1 cellular context compared by ENCODE assay signal in the genomic region with DNA sequence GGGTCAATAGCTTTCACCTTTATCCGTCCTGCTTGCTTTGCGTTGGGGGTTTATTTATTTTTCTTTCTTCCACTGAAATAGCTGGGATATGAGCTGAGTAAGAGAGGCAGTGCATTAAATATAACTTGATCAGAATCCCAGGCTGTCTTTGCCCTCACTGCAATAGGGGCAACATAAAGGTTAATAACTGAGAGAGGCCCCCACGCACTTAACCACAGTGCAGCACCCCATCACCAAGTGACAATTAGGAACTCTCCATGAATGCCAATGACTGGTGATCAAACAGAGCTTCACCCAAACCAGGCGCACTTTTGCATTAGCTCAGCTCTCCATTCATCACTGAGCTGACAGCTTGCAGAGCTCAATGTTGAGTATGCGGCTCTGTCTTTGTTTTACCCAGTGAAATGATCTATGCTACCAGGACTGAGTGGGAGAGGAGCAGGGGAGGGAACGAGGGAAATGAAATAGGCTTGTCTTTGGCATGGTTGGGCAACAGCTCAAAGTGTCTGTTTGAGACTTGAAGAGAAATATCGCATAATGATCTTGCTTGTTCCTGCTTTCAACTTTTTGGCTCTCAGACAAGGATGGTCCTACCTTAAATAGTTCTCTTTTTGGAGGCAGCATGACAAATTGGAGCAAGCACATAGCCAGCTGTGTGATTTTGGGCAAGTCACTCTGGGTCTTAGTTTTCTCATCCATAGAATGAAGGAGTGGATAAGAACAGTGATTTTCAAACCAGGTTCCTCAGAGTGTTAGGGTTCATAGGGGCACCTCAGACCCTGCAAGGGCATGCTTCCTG.
TF ChIP-seq lines count a peak whose summit lies in the region.

No MANE protein-coding gene starts in this region.

TF ChIP-seq in HEK293, 187 proteins besides CTCF, POLR2A, EP300 and RAD21 (continued from another document and continues in another):
- TF ChIP-seq, protein P1, sequence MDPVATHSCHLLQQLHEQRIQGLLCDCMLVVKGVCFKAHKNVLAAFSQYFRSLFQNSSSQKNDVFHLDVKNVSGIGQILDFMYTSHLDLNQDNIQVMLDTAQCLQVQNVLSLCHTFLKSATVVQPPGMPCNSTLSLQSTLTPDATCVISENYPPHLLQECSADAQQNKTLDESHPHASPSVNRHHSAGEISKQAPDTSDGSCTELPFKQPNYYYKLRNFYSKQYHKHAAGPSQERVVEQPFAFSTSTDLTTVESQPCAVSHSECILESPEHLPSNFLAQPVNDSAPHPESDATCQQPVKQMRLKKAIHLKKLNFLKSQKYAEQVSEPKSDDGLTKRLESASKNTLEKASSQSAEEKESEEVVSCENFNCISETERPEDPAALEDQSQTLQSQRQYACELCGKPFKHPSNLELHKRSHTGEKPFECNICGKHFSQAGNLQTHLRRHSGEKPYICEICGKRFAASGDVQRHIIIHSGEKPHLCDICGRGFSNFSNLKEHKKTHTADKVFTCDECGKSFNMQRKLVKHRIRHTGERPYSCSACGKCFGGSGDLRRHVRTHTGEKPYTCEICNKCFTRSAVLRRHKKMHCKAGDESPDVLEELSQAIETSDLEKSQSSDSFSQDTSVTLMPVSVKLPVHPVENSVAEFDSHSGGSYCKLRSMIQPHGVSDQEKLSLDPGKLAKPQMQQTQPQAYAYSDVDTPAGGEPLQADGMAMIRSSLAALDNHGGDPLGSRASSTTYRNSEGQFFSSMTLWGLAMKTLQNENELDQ (tag by site-specific recombination; IDR thresholded peaks at IDR 0.05; ENCODE audit: low read depth): no peak
- TF ChIP-seq ZNF670 (tag by site-specific recombination; IDR thresholded peaks at IDR 0.05; ENCODE audit: low read depth) (no peak), ZNF24 (tag by site-specific recombination; IDR thresholded peaks at IDR 0.05) (no peak; the same call in 1 of the 2 replicates), ZNF221 (tag by site-specific recombination; IDR thresholded peaks at IDR 0.05; ENCODE audit: borderline replicate concordance) (no peak), SALL2 (tag by site-specific recombination; IDR thresholded peaks at IDR 0.05; ENCODE audit: borderline replicate concordance) (no peak), ZNF660 (tag by site-specific recombination; IDR thresholded peaks at IDR 0.05) (peak; percentile 99), ZNF169 (tag by site-specific recombination; IDR thresholded peaks at IDR 0.05) (no peak), ZBTB20 (tag by site-specific recombination; IDR thresholded peaks at IDR 0.05) (no peak), ZNF133 (tag by site-specific recombination; IDR thresholded peaks at IDR 0.05) (no peak), ZNF302 (tag by site-specific recombination; IDR thresholded peaks at IDR 0.05; ENCODE audit: low read depth) (no peak), ZFP37 (tag by site-specific recombination; IDR thresholded peaks at IDR 0.05) (no peak), ZNF544 (tag by site-specific recombination; IDR thresholded peaks at IDR 0.05) (no peak), WT1 (tag by site-specific recombination; IDR thresholded peaks at IDR 0.05) (0 out of 2 replicates have a peak, but pooled peaks have one; percentile 58), ZNF473 (tag by site-specific recombination; IDR thresholded peaks at IDR 0.05) (no peak), ZNF423 (tag by site-specific recombination; IDR thresholded peaks at IDR 0.05) (peak; percentile 57; the same call in 1 of the 2 replicates), GLI4 (tag by site-specific recombination; IDR thresholded peaks at IDR 0.05) (no peak), ZBTB8A (tag by site-specific recombination; IDR thresholded peaks at IDR 0.05) (peak; percentile 43), ZNF112 (tag by site-specific recombination; IDR thresholded peaks at IDR 0.05) (no peak), ZNF433 (tag by site-specific recombination; IDR thresholded peaks at IDR 0.05; ENCODE audit: low read depth) (no peak), ZNF311 (tag by site-specific recombination; IDR thresholded peaks at IDR 0.05; ENCODE audit: borderline replicate concordance) (no peak), ZNF350 (tag by site-specific recombination; IDR thresholded peaks at IDR 0.05) (no peak), ZNF157 (tag by site-specific recombination; IDR thresholded peaks at IDR 0.05) (no peak), ZNF426 (tag by site-specific recombination; IDR thresholded peaks at IDR 0.05) (no peak), ZBTB7A (tag by site-specific recombination; IDR thresholded peaks at IDR 0.05; ENCODE audit: low read depth) (no peak), EGR2 (tag by site-specific recombination; IDR thresholded peaks at IDR 0.05; ENCODE audit: low read depth) (peak; percentile 82), ZNF16 (tag by site-specific recombination; IDR thresholded peaks at IDR 0.05; ENCODE audit: low read depth) (no peak), ZNF621 (tag by site-specific recombination; IDR thresholded peaks at IDR 0.05) (no peak), ZNF211 (tag by site-specific recombination; IDR thresholded peaks at IDR 0.05; ENCODE audit: low read depth) (no peak), ZNF501 (tag by site-specific recombination; IDR thresholded peaks at IDR 0.05) (no peak), ZFP69B (tag by site-specific recombination; IDR thresholded peaks at IDR 0.05) (no peak), ZIC2 (tag by site-specific recombination; IDR thresholded peaks at IDR 0.05) (no peak), TRIM28 (IDR thresholded peaks at IDR 0.05; ENCODE audit: borderline replicate concordance, low read length) (peak; percentile 57; the same call in 1 of the 2 replicates), ZNF223 (tag by site-specific recombination; IDR thresholded peaks at IDR 0.05) (no peak), ZNF558 (tag by site-specific recombination; IDR thresholded peaks at IDR 0.05) (0 out of 2 replicates have a peak, but pooled peaks have one; percentile 28), ZNF510 (tag by site-specific recombination; IDR thresholded peaks at IDR 0.05; ENCODE audit: insufficient replicate concordance) (no peak), ZNF529 (tag by site-specific recombination; IDR thresholded peaks at IDR 0.05; ENCODE audit: insufficient replicate concordance) (no peak), ZNF146 (tag by site-specific recombination; IDR thresholded peaks at IDR 0.05) (no peak; the same call in 1 of the 2 replicates), ZNF76 (tag by site-specific recombination; IDR thresholded peaks at IDR 0.05; ENCODE audit: borderline replicate concordance, low read depth) (no peak), OSR2 (tag by site-specific recombination; IDR thresholded peaks at IDR 0.05) (peak; percentile 79), ZFHX2 (tag by site-specific recombination; conservative IDR thresholded peaks at IDR 0.05) (peak; percentile 88), ZNF629 (tag by site-specific recombination; IDR thresholded peaks at IDR 0.05) (peak; percentile 42; the same call in 1 of the 2 replicates), ZNF324 (tag by site-specific recombination; IDR thresholded peaks at IDR 0.05) (no peak), GFI1B (tag by site-specific recombination; IDR thresholded peaks at IDR 0.05) (no peak), KLF1 (tag by site-specific recombination; IDR thresholded peaks at IDR 0.05) (no peak), ZNF707 (tag by site-specific recombination; IDR thresholded peaks at IDR 0.05) (no peak), ZNF138 (tag by site-specific recombination; IDR thresholded peaks at IDR 0.05; ENCODE audit: borderline replicate concordance) (no peak), ZNF792 (tag by site-specific recombination; IDR thresholded peaks at IDR 0.05) (no peak)
- TF ChIP-seq, protein P2, sequence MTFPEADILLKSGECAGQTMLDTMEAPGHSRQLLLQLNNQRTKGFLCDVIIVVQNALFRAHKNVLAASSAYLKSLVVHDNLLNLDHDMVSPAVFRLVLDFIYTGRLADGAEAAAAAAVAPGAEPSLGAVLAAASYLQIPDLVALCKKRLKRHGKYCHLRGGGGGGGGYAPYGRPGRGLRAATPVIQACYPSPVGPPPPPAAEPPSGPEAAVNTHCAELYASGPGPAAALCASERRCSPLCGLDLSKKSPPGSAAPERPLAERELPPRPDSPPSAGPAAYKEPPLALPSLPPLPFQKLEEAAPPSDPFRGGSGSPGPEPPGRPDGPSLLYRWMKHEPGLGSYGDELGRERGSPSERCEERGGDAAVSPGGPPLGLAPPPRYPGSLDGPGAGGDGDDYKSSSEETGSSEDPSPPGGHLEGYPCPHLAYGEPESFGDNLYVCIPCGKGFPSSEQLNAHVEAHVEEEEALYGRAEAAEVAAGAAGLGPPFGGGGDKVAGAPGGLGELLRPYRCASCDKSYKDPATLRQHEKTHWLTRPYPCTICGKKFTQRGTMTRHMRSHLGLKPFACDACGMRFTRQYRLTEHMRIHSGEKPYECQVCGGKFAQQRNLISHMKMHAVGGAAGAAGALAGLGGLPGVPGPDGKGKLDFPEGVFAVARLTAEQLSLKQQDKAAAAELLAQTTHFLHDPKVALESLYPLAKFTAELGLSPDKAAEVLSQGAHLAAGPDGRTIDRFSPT (tag by site-specific recombination; IDR thresholded peaks at IDR 0.05): no peak
- TF ChIP-seq, protein P3, sequence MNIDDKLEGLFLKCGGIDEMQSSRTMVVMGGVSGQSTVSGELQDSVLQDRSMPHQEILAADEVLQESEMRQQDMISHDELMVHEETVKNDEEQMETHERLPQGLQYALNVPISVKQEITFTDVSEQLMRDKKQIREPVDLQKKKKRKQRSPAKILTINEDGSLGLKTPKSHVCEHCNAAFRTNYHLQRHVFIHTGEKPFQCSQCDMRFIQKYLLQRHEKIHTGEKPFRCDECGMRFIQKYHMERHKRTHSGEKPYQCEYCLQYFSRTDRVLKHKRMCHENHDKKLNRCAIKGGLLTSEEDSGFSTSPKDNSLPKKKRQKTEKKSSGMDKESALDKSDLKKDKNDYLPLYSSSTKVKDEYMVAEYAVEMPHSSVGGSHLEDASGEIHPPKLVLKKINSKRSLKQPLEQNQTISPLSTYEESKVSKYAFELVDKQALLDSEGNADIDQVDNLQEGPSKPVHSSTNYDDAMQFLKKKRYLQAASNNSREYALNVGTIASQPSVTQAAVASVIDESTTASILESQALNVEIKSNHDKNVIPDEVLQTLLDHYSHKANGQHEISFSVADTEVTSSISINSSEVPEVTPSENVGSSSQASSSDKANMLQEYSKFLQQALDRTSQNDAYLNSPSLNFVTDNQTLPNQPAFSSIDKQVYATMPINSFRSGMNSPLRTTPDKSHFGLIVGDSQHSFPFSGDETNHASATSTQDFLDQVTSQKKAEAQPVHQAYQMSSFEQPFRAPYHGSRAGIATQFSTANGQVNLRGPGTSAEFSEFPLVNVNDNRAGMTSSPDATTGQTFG (tag by site-specific recombination; IDR thresholded peaks at IDR 0.05; ENCODE audit: borderline replicate concordance): no peak
- TF ChIP-seq, protein P4, sequence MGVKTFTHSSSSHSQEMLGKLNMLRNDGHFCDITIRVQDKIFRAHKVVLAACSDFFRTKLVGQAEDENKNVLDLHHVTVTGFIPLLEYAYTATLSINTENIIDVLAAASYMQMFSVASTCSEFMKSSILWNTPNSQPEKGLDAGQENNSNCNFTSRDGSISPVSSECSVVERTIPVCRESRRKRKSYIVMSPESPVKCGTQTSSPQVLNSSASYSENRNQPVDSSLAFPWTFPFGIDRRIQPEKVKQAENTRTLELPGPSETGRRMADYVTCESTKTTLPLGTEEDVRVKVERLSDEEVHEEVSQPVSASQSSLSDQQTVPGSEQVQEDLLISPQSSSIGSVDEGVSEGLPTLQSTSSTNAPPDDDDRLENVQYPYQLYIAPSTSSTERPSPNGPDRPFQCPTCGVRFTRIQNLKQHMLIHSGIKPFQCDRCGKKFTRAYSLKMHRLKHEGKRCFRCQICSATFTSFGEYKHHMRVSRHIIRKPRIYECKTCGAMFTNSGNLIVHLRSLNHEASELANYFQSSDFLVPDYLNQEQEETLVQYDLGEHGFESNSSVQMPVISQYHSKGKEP (tag by site-specific recombination; IDR thresholded peaks at IDR 0.05): peak; percentile 57; the same call in 1 of the 2 replicates
- TF ChIP-seq, protein P5, sequence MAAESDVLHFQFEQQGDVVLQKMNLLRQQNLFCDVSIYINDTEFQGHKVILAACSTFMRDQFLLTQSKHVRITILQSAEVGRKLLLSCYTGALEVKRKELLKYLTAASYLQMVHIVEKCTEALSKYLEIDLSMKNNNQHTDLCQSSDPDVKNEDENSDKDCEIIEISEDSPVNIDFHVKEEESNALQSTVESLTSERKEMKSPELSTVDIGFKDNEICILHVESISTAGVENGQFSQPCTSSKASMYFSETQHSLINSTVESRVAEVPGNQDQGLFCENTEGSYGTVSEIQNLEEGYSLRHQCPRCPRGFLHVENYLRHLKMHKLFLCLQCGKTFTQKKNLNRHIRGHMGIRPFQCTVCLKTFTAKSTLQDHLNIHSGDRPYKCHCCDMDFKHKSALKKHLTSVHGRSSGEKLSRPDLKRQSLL (tag by site-specific recombination; IDR thresholded peaks at IDR 0.05): no peak
- TF ChIP-seq, protein P6, sequence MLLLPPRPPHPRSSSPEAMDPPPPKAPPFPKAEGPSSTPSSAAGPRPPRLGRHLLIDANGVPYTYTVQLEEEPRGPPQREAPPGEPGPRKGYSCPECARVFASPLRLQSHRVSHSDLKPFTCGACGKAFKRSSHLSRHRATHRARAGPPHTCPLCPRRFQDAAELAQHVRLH (tag by site-specific recombination; IDR thresholded peaks at IDR 0.05): no peak
- TF ChIP-seq, protein P7, sequence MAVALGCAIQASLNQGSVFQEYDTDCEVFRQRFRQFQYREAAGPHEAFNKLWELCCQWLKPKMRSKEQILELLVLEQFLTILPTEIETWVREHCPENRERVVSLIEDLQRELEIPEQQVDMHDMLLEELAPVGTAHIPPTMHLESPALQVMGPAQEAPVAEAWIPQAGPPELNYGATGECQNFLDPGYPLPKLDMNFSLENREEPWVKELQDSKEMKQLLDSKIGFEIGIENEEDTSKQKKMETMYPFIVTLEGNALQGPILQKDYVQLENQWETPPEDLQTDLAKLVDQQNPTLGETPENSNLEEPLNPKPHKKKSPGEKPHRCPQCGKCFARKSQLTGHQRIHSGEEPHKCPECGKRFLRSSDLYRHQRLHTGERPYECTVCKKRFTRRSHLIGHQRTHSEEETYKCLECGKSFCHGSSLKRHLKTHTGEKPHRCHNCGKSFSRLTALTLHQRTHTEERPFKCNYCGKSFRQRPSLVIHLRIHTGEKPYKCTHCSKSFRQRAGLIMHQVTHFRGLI (tag by site-specific recombination; IDR thresholded peaks at IDR 0.05): 0 out of 2 replicates have a peak, but pooled peaks have one; percentile 54
- TF ChIP-seq, protein P8, sequence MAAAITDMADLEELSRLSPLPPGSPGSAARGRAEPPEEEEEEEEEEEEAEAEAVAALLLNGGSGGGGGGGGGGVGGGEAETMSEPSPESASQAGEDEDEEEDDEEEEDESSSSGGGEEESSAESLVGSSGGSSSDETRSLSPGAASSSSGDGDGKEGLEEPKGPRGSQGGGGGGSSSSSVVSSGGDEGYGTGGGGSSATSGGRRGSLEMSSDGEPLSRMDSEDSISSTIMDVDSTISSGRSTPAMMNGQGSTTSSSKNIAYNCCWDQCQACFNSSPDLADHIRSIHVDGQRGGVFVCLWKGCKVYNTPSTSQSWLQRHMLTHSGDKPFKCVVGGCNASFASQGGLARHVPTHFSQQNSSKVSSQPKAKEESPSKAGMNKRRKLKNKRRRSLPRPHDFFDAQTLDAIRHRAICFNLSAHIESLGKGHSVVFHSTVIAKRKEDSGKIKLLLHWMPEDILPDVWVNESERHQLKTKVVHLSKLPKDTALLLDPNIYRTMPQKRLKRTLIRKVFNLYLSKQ (tag by site-specific recombination; IDR thresholded peaks at IDR 0.05; ENCODE audit: borderline replicate concordance): no peak
